In the genomic region with DNA sequence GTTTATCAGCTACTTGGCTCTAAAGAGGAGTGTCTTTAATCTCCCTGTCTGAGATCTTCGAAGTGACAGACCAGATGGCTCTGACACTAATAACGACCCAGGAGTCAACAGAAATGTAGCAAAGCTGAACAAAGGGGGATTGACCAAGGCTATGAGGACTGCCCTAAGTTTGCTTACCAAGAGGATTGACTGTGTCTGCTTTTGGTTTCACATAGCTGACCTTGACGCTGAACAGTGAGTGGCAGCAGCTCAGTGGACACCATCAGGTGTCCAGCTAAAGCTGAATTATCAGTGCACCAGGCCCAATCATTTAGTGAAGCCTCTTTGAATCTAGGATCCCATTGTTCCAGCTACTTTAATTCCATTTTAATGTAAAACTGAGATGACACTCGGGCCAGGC, we compare ENCODE assay signal across 1 cellular context.
TF ChIP-seq lines count a peak whose summit lies in the region.

No MANE protein-coding gene starts in this region.

TF ChIP-seq in GM12878, 131 proteins besides CTCF, POLR2A, EP300 and RAD21 (continued from another document):
- TF ChIP-seq BHLHE40 (IDR thresholded peaks at IDR 0.05; ENCODE audit: borderline replicate concordance in 1 of 2, low read depth in 2 of 2, low read length in 1 of 2) (no peak), IRF4 (IDR thresholded peaks at IDR 0.05; ENCODE audit: low read depth, low read length) (no peak), LARP7 (IDR thresholded peaks at IDR 0.05) (no peak), NBN (IDR thresholded peaks at IDR 0.05) (no peak), MYB (IDR thresholded peaks at IDR 0.05; ENCODE audit: borderline replicate concordance, low read depth, low read length) (no peak), SUPT20H (IDR thresholded peaks at IDR 0.05; ENCODE audit: borderline replicate concordance, control insufficient read depth, low read depth, low read length) (no peak), ZNF592 (IDR thresholded peaks at IDR 0.05) (no peak), ZSCAN29 (IDR thresholded peaks at IDR 0.05) (no peak), SIX5 (IDR thresholded peaks at IDR 0.05; ENCODE audit: low read depth, low read length, severe bottlenecking) (no peak), BCLAF1 (IDR thresholded peaks at IDR 0.05) (no peak), ASH2L (IDR thresholded peaks at IDR 0.05; ENCODE audit: borderline replicate concordance, low read depth) (no peak), CHD4 (IDR thresholded peaks at IDR 0.05) (no peak), TCF7 (IDR thresholded peaks at IDR 0.05; ENCODE audit: borderline replicate concordance) (no peak)
- TF ChIP-seq, protein P1, sequence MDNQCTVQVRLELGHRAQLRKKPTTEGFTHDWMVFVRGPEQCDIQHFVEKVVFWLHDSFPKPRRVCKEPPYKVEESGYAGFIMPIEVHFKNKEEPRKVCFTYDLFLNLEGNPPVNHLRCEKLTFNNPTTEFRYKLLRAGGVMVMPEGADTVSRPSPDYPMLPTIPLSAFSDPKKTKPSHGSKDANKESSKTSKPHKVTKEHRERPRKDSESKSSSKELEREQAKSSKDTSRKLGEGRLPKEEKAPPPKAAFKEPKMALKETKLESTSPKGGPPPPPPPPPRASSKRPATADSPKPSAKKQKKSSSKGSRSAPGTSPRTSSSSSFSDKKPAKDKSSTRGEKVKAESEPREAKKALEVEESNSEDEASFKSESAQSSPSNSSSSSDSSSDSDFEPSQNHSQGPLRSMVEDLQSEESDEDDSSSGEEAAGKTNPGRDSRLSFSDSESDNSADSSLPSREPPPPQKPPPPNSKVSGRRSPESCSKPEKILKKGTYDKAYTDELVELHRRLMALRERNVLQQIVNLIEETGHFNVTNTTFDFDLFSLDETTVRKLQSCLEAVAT (IDR thresholded peaks at IDR 0.05): no peak
- TF ChIP-seq, protein P2, sequence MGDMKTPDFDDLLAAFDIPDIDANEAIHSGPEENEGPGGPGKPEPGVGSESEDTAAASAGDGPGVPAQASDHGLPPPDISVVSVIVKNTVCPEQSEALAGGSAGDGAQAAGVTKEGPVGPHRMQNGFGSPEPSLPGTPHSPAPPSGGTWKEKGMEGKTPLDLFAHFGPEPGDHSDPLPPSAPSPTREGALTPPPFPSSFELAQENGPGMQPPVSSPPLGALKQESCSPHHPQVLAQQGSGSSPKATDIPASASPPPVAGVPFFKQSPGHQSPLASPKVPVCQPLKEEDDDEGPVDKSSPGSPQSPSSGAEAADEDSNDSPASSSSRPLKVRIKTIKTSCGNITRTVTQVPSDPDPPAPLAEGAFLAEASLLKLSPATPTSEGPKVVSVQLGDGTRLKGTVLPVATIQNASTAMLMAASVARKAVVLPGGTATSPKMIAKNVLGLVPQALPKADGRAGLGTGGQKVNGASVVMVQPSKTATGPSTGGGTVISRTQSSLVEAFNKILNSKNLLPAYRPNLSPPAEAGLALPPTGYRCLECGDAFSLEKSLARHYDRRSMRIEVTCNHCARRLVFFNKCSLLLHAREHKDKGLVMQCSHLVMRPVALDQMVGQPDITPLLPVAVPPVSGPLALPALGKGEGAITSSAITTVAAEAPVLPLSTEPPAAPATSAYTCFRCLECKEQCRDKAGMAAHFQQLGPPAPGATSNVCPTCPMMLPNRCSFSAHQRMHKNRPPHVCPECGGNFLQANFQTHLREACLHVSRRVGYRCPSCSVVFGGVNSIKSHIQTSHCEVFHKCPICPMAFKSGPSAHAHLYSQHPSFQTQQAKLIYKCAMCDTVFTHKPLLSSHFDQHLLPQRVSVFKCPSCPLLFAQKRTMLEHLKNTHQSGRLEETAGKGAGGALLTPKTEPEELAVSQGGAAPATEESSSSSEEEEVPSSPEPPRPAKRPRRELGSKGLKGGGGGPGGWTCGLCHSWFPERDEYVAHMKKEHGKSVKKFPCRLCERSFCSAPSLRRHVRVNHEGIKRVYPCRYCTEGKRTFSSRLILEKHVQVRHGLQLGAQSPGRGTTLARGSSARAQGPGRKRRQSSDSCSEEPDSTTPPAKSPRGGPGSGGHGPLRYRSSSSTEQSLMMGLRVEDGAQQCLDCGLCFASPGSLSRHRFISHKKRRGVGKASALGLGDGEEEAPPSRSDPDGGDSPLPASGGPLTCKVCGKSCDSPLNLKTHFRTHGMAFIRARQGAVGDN (IDR thresholded peaks at IDR 0.05): no peak
